ENCODE assay signal across 8 cellular contexts in genomic region chr13:100573121-100573520, GRCh38. TPM values are rescaled to one million over a fixed set of nuclear protein-coding genes. Genes with fewer than 3 reads are reported as not detected.
DNase-seq lines count a peak whose midpoint lies in the region; ATAC-seq and FAIRE-seq lines count a peak whose summit lies in the region.

No MANE protein-coding gene starts in this region.

- peak in 8 of 14 donors; percentile 14 to 49 (median 20) for DNase-seq in C1 segment of cervical spinal cord (lab: John Stamatoyannopoulos, UW)
- peak; percentile 32 for DNase-seq in GM19239 (ENCODE audit: insufficient read length, low spot score)
- DNase-seq in NCI-H524 (lab: John Stamatoyannopoulos, UW), result peak; percentile 53 to 75
- peak; percentile 81 for DNase-seq in activated CD4-positive, alpha-beta T cell treated with anti-CD3 and anti-CD28 coated beads for 48 hours
- peak; percentile 73 to 88 for DNase-seq in dermis microvascular lymphatic vessel endothelial cell (ENCODE audit: low read depth in 2 of 2)
- DNase-seq in medulla oblongata (ENCODE audit: extremely low spot score), result peak; percentile 92
- peak; percentile 58 for DNase-seq in stimulated activated CD8-positive, alpha-beta memory T cell treated with anti-CD3 and anti-CD28 coated beads, Interleukin-4, amount 100 ng/mL, for 24 hours (ENCODE audit: low read depth)

- FAIRE-seq in GM19239 (lab: Jason Lieb, UNC), result peak; percentile 91

- peak; percentile 97 for ATAC-seq in HG03354 (IDR thresholded peaks at IDR 0.05; ENCODE audit: poor library complexity, severe bottlenecking, unreplicated experiment)

RNA-seq across cellular contexts. Expression of gene GGACT, which starts 15.5 kb away (rescaled TPM):
- total RNA-seq in dermis microvascular lymphatic vessel endothelial cell, result 4.2 and 4.6 TPM in 2 replicates

Comparison
In these comparisons a context has a peak if more than half of its experiments do, and no peak if none do; other contexts are left out.
1. Peak in every context shown above with its lines: DNase-seq and ATAC-seq.
2. DNase-seq: peak in every context shown above with its lines; median percentile 92 in medulla oblongata; 81 in activated CD4-positive, alpha-beta T cell treated with anti-CD3 and anti-CD28 coated beads for 48 hours; 80 in dermis microvascular lymphatic vessel endothelial cell; 64 in NCI-H524; 58 in stimulated activated CD8-positive, alpha-beta memory T cell treated with anti-CD3 and anti-CD28 coated beads, Interleukin-4, amount 100 ng/mL, for 24 hours; 32 in GM19239; 20 in C1 segment of cervical spinal cord.